8 cellular contexts compared by ENCODE assay signal in genomic region chr17:49570540-49571242, GRCh38. TPM values are rescaled to one million over a fixed set of nuclear protein-coding genes. Genes with fewer than 3 reads are reported as not detected.
DNase-seq lines count a peak whose midpoint lies in the region; ATAC-seq and TF ChIP-seq lines count a peak whose summit lies in the region.

No MANE protein-coding gene starts in this region.

- H3K4me3 ChIP-seq in left ventricle myocardium inferior: peak overlapping the region; percentile 68
- no peak overlapping the region for H3K4me3 ChIP-seq in heart left ventricle
- H3K4me3 ChIP-seq in upper lobe of left lung: peak overlapping the region in 1 of 4 donors; percentile 67

- no peaks in the 10 kb centered on the region for H3K9me3 Mint-ChIP-seq in activated CD8-positive, alpha-beta T cell treated with anti-CD3 and anti-CD28 coated beads for 36 hours

- peak overlapping the region; percentile 86 for H3K4me3 Mint-ChIP-seq in activated CD8-positive, alpha-beta T cell treated with anti-CD3 and anti-CD28 coated beads for 36 hours

- intact Hi-C loops in left ventricle myocardium inferior (cut with micrococcal nuclease) (no loop called here), heart left ventricle (cut with DNase I) (loop anchor here (1.0 to 10.0 kb wide), 11 partner anchors 47 to 514 kb away; partner anchors contain the start of gene KAT7 (in 2 of the 10))
- intact Hi-C loops in activated CD8-positive, alpha-beta T cell treated with anti-CD3 and anti-CD28 coated beads for 36 hours (cut with micrococcal nuclease): loop anchor here (2.0 to 10.0 kb wide), 4 partner anchors 126 to 424 kb away; partner anchors contain the start of genes DLX3 and KAT7

- H3K36me3 ChIP-seq in left ventricle myocardium inferior (no peaks in the 10 kb centered on the region), heart left ventricle (no peaks in the 10 kb centered on the region), upper lobe of left lung (no peaks in the 10 kb centered on the region)

- H3K36me3 Mint-ChIP-seq in activated CD8-positive, alpha-beta T cell treated with anti-CD3 and anti-CD28 coated beads for 36 hours (ENCODE audit: low read depth): no peaks in the 10 kb centered on the region

- CTCF ChIA-PET in activated CD8-positive, alpha-beta T cell treated with anti-CD3 and anti-CD28 coated beads for 36 hours (lab: Charles Lee): interaction anchor here (0.6 to 22.8 kb wide), 35 partner anchors 10 to 427 kb away, joined by 3 to 780 read pairs (median 4); partner anchors contain the start of genes DLX3, KAT7, SLC35B1 and SPOP

- peak overlapping the region; percentile 70 for H3K27ac ChIP-seq in left ventricle myocardium inferior (replicated peaks)
- H3K27ac ChIP-seq in heart left ventricle: peak overlapping the region in 4 of 12 donors; percentile 49 to 85 (median 68)
- peak overlapping the region in 3 of 4 donors; percentile 51 to 82 (median 57) for H3K27ac ChIP-seq in upper lobe of left lung

- no peak overlapping the region for H3K27ac Mint-ChIP-seq in activated CD8-positive, alpha-beta T cell treated with anti-CD3 and anti-CD28 coated beads for 36 hours

- 54 to 67% (median 62%) methylated on average over 9 to 11 of the region's 11 CpGs for WGBS in heart left ventricle, 4 donors
- WGBS in upper lobe of left lung, 2 donors: 67 to 76% methylated on average over 5 to 11 of the region's 11 CpGs

- TF ChIP-seq CTCF in left ventricle myocardium inferior (IDR thresholded peaks at IDR 0.05; ENCODE audit: borderline replicate concordance) (no peak), heart left ventricle (IDR thresholded peaks at IDR 0.05) (no peak), upper lobe of left lung (IDR thresholded peaks at IDR 0.05) (no peak)
- no peak for TF ChIP-seq CTCF in activated CD8-positive, alpha-beta T cell treated with anti-CD3 and anti-CD28 coated beads for 36 hours (IDR thresholded peaks at IDR 0.05)

- no peaks in the 10 kb centered on the region for H3K9me3 ChIP-seq in left ventricle myocardium inferior (replicated peaks)
- no peaks in the 10 kb centered on the region for H3K9me3 ChIP-seq in heart left ventricle
- H3K9me3 ChIP-seq in upper lobe of left lung: no peaks in the 10 kb centered on the region

- ATAC-seq in heart left ventricle (no peak), upper lobe of left lung (ENCODE audit: low FRiP score in 2 of 2) (no peak), GM21786 (IDR thresholded peaks at IDR 0.05; ENCODE audit: unreplicated experiment) (no peak)
- no peak for ATAC-seq in activated CD8-positive, alpha-beta T cell treated with anti-CD3 and anti-CD28 coated beads for 36 hours

- H3K27me3 ChIP-seq in left ventricle myocardium inferior (ENCODE audit: low read depth) (no peaks in the 10 kb centered on the region), heart left ventricle (peaks cover 0 to 8% (median 0%) of the 10 kb centered on the region in 9 donors), upper lobe of left lung (peaks cover 0 to under 1% (median 0%) of the 10 kb centered on the region in 4 donors)

- DNase-seq in left ventricle myocardium inferior: no peak
- DNase-seq in heart left ventricle: no peak
- DNase-seq in activated CD8-positive, alpha-beta T cell treated with anti-CD3 and anti-CD28 coated beads for 36 hours: no peak
- DNase-seq in islet precursor cell: peak; percentile 53
- peak in 1 of 2 donors; percentile 19 for DNase-seq in upper lobe of left lung
- no peak for DNase-seq in NCI-H2196 treated with DMSO at 0.1 percent for 48 hours (lab: John Stamatoyannopoulos, UW; ENCODE audit: unreplicated experiment)
- DNase-seq in stimulated activated CD4-positive, alpha-beta T cell treated with anti-CD3 and anti-CD28 coated beads, Interleukin-1b, Interleukin-23, amount 100 ng/mL, for 48 hours: no peak

- no peak for TF ChIP-seq POLR2A in heart left ventricle (IDR thresholded peaks at IDR 0.05)
- TF ChIP-seq POLR2A in upper lobe of left lung (IDR thresholded peaks at IDR 0.05): no peak

- POLR2A ChIA-PET in activated CD8-positive, alpha-beta T cell treated with anti-CD3 and anti-CD28 coated beads for 36 hours (lab: Charles Lee): interaction anchor here (0.6 to 3.5 kb wide), 5 partner anchors 121 to 137 kb away, joined by 3 to 13 read pairs (median 6); partner anchors contain the start of gene SLC35B1

- H3K4me1 Mint-ChIP-seq in activated CD8-positive, alpha-beta T cell treated with anti-CD3 and anti-CD28 coated beads for 36 hours (ENCODE audit: low read depth): peaks cover 28% of the 10 kb centered on the region

- peaks cover 34% of the 10 kb centered on the region for H3K27me3 Mint-ChIP-seq in activated CD8-positive, alpha-beta T cell treated with anti-CD3 and anti-CD28 coated beads for 36 hours

- no peak for TF ChIP-seq EP300 in upper lobe of left lung (IDR thresholded peaks at IDR 0.05)

- peaks cover 57% of the 10 kb centered on the region for H3K4me1 ChIP-seq in left ventricle myocardium inferior
- peaks cover 4 to 59% (median 33%) of the 10 kb centered on the region in 12 donors for H3K4me1 ChIP-seq in heart left ventricle
- H3K4me1 ChIP-seq in upper lobe of left lung: peaks cover 25 to 61% (median 42%) of the 10 kb centered on the region in 4 donors

RNA-seq across cellular contexts. Expression of gene NXPH3, which starts 5.0 kb away (rescaled TPM):
- 4.0 TPM for total RNA-seq in left ventricle myocardium inferior
- total RNA-seq in heart left ventricle: 1 to 10 TPM; 2.5 to 6.8 (median 4.5) TPM
- polyA plus RNA-seq in heart left ventricle: 1 to 10 TPM; 4.0 to 7.9 TPM
- total RNA-seq in activated CD8-positive, alpha-beta T cell treated with anti-CD3 and anti-CD28 coated beads for 36 hours: under 1 TPM; 0.20 to 0.29 TPM
- 1 to 10 TPM; 1.2 to 6.6 (median 4.6) TPM for total RNA-seq in upper lobe of left lung
